Comparison of ENCODE assay signal across 8 cellular contexts in the genomic region with DNA sequence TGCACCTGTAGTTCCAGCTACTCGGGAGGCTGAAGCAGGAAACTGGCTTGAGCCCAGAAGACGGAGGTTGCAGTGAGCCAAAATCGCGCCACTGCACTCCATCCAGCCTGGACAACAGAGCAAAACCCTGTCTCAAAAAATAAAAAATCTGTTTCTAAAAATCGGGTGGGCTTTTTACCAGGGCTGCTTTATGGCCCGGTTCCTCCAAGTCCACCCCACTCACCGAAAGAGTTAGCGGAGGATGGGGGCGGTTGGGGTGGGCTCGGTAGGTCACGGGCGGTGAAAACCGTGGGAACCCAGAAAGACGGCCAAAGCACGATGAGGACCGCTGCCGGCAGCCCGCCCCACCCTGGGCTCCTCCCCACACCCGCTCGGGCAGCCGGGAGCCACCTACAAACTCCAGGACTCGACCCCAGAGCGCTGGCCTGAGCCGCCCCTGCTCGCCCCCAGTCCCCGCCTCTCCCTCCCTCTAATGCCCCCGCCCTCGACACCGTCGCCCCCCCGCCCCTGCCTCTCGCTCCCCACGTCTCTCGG. TPM values are rescaled to one million over a fixed set of nuclear protein-coding genes. Genes with fewer than 3 reads are reported as not detected.
DNase-seq lines count a peak whose midpoint lies in the region; ATAC-seq, FAIRE-seq and TF ChIP-seq lines count a peak whose summit lies in the region.

No MANE protein-coding gene starts in this region.

- DNase-seq in COLO829 (ENCODE audit: low spot score) = peak; percentile 27
- peak; percentile 53 for DNase-seq in HEK293T (ENCODE audit: extremely low spot score)
- DNase-seq in PC-9 = peak; percentile 37 to 81
- no peak for DNase-seq in GM12878 (ENCODE audit: low read depth, low spot score)
- no peak for DNase-seq in iPS DF 6.9 (ENCODE audit: low read depth, low spot score)
- peak; percentile 59 for DNase-seq in retina
- no peak for DNase-seq in activated effector memory CD4-positive, alpha-beta T cell treated with anti-CD3 and anti-CD28 coated beads, Interleukin-2, amount 50 U/mL, for 16 hours

- 10% methylated on average over 18 of the region's 34 CpGs for WGBS in GM12878 (ENCODE audit: insufficient coverage, insufficient replicate concordance, low lambda C conversion rate, missing lambda C conversion rate)
- WGBS in iPS DF 6.9 (ENCODE audit: insufficient coverage, insufficient read length) = no CpG with 5 or more reads among the region's 34 CpGs

- no peak for TF ChIP-seq CTCF in PC-9 (conservative IDR thresholded peaks at IDR 0.05)
- TF ChIP-seq CTCF in GM12878 (IDR thresholded peaks at IDR 0.05 in 2 of 3, conservative IDR thresholded peaks at IDR 0.05 in 1 of 3; ENCODE audit: control insufficient read depth in 2 of 3, extremely low read depth in 1 of 3, insufficient read depth in 1 of 3, low read depth in 3 of 3, low read length in 3 of 3) = no peak

- H3K9ac ChIP-seq in GM12878 (ENCODE audit: control insufficient read depth, insufficient read depth, low read length) = peak overlapping the region; percentile 27; the same call in 1 of the 2 replicates

- no peak for TF ChIP-seq EP300 in GM12878 (IDR thresholded peaks at IDR 0.05; ENCODE audit: borderline replicate concordance in 1 of 2, control insufficient read depth in 1 of 2, low read depth in 2 of 2, low read length in 2 of 2)

- H3K4me1 ChIP-seq in PC-9 (replicated peaks; ENCODE audit: insufficient read depth) = no peaks in the 10 kb centered on the region
- peaks cover 7% of the 10 kb centered on the region; the same call in 1 of the 2 replicates for H3K4me1 ChIP-seq in GM12878 (ENCODE audit: control insufficient read depth, insufficient read depth, low read length)
- no peaks in the 10 kb centered on the region for H3K4me1 ChIP-seq in iPS DF 6.9 (ENCODE audit: control insufficient read depth, insufficient read depth, low read length)

- in situ Hi-C loops in GM12878 (cut with MboI) = no loop called here

- H2AFZ ChIP-seq in PC-9 (peak overlapping the region; percentile 85), GM12878 (ENCODE audit: control insufficient read depth, low read depth, low read length) (peak overlapping the region; percentile 74)

- H3K4me3 ChIP-seq in PC-9 (peak overlapping the region; percentile 58), GM12878 (peak overlapping the region; percentile 43; the same call in 1 of the 2 replicates), iPS DF 6.9 (ENCODE audit: low read length) (peak overlapping the region; percentile 47; the same call in 1 of the 2 replicates)

- POLR2A ChIA-PET in HEK293T (lab: Yijun Ruan, JAX) (no interaction called here), PC-9 (lab: Charles Lee; ENCODE audit: unreplicated experiment) (interaction anchor here (0.8 kb wide), 1 partner anchor 1771 kb away, joined by 16 read pairs; no protein-coding TSS in a partner anchor), GM12878 (lab: Charles Lee) (no interaction called here)

- H3F3A ChIP-seq in PC-9 (ENCODE audit: insufficient read depth, low read depth) = peaks cover 10% of the 10 kb centered on the region; the same call in 1 of the 2 replicates

- H3K9me3 ChIP-seq in PC-9 (ENCODE audit: insufficient read depth, low read depth) (no peaks in the 10 kb centered on the region), GM12878 (replicated peaks; ENCODE audit: control insufficient read depth, insufficient read depth, low read length) (no peaks in the 10 kb centered on the region), iPS DF 6.9 (ENCODE audit: control insufficient read depth, insufficient read depth, low read length) (no peaks in the 10 kb centered on the region)

- H4K20me1 ChIP-seq in PC-9 (ENCODE audit: insufficient read depth) (no peaks in the 10 kb centered on the region), GM12878 (ENCODE audit: control insufficient read depth, insufficient read depth) (no peaks in the 10 kb centered on the region)

- CTCF ChIA-PET in HEK293T (lab: Yijun Ruan, JAX) (interaction anchor here (0.6 kb wide), 1 partner anchor 25 kb away, joined by 4 read pairs; no protein-coding TSS in a partner anchor), PC-9 (lab: Charles Lee) (no interaction called here), GM12878 (lab: Yijun Ruan, JAX) (no interaction called here)

- SMC1A ChIA-PET in GM12878 (lab: Charles Lee; ENCODE audit: uncharacterized antibody, unreplicated experiment) = no interaction called here

- intact Hi-C loops in PC-9 (cut with micrococcal nuclease; ENCODE audit: unreplicated experiment) = loop anchor here (1.0 kb wide), 1 partner anchor 178 kb away; a partner anchor contains a TSS
- intact Hi-C loops in GM12878 (cut with micrococcal nuclease; ENCODE audit: unreplicated experiment) = no loop called here

- 0 out of 2 replicates have a peak, but pooled peaks cover 3% of the 10 kb centered on the region for H3K36me3 ChIP-seq in PC-9 (ENCODE audit: low read depth)
- H3K36me3 ChIP-seq in GM12878 (ENCODE audit: control insufficient read depth in 2 of 2, insufficient read depth in 2 of 2, low read length in 1 of 2) = peaks cover 0 to 9% of the 10 kb centered on the region in 2 experiments; a peak in 2 of 4 replicates
- no peaks in the 10 kb centered on the region; the same call in 1 of the 2 replicates for H3K36me3 ChIP-seq in iPS DF 6.9 (ENCODE audit: control insufficient read depth, insufficient read depth, low read length)

- no peaks in the 10 kb centered on the region for H3K27me3 ChIP-seq in PC-9 (ENCODE audit: insufficient read depth, low read depth)
- no peaks in the 10 kb centered on the region for H3K27me3 ChIP-seq in GM12878 (replicated peaks in 1 of 2; ENCODE audit: control insufficient read depth in 2 of 2, insufficient read depth in 2 of 2, low read length in 1 of 2)
- H3K27me3 ChIP-seq in iPS DF 6.9 (ENCODE audit: control insufficient read depth, insufficient read depth, low read length) = no peaks in the 10 kb centered on the region

- RAD21 ChIA-PET in GM12878 (lab: Charles Lee; ENCODE audit: unreplicated experiment) = no interaction called here

- H3K9me2 ChIP-seq in PC-9 (ENCODE audit: insufficient read depth) = no peaks in the 10 kb centered on the region

- H3K79me2 ChIP-seq in PC-9 (ENCODE audit: low read depth) (no peaks in the 10 kb centered on the region), GM12878 (ENCODE audit: control insufficient read depth, insufficient read depth, low read length) (no peaks in the 10 kb centered on the region)

- peak; percentile 69 for ATAC-seq in GM12878
- no peak for ATAC-seq in HG02840 (IDR thresholded peaks at IDR 0.05; ENCODE audit: low FRiP score, unreplicated experiment)

- H3K4me2 ChIP-seq in PC-9 (peak overlapping the region; percentile 73), GM12878 (ENCODE audit: control insufficient read depth, insufficient read depth) (peak overlapping the region; percentile 86)

- FAIRE-seq in GM12878 (lab: Jason Lieb, UNC) = no peak

- no peak for TF ChIP-seq POLR2A in GM12878 (IDR thresholded peaks at IDR 0.05; ENCODE audit: low read depth, low read length)

- H3K27ac ChIP-seq in PC-9 = 0 out of 2 replicates have a peak overlapping the region, but pooled peaks have one; percentile 29
- no peak overlapping the region for H3K27ac ChIP-seq in GM12878 (ENCODE audit: control insufficient read depth, insufficient read depth)
- H3K27ac ChIP-seq in iPS DF 6.9 (ENCODE audit: low read length) = no peak overlapping the region

- TF ChIP-seq RAD21 in GM12878 (IDR thresholded peaks at IDR 0.05; ENCODE audit: insufficient read depth, low read depth, low read length) = no peak

- BruUV-seq in PC-9 (replicated peaks; lab: Mats Ljungman, UMichigan) = no TSS peak
- BruUV-seq in GM12878 (replicated peaks; lab: Mats Ljungman, UMichigan) = no TSS peak

TF ChIP-seq in HEK293T, 16 proteins besides CTCF, POLR2A, EP300 and RAD21 (continues in another document):
- TF ChIP-seq ZNF384 (IDR thresholded peaks at IDR 0.05) = no peak
- no peak for TF ChIP-seq NFRKB (IDR thresholded peaks at IDR 0.05)
- no peak for TF ChIP-seq FOXA1 (IDR thresholded peaks at IDR 0.05)

TF ChIP-seq in GM12878, 131 proteins besides CTCF, POLR2A, EP300 and RAD21 (continues in another document):
- no peak for TF ChIP-seq MYC (IDR thresholded peaks at IDR 0.05; ENCODE audit: insufficient read depth, insufficient read length, insufficient replicate concordance, low read length, severe bottlenecking)

RNA-seq across cellular contexts. Expression of a gene that starts 0.8 kb away (rescaled TPM):
- total RNA-seq in PC-9 (2021) (25.1 and 32.9 TPM in 2 replicates), GM12878 (2014; rRNA removed) (0.05 and 0.06 TPM in 2 replicates), GM12878 (2014; rRNA removed; fragmentation: Illumina TruSeq; extraction: Trizol) (0.18 TPM in 2 replicates), GM12878 (2021) (0.11 and 0.31 TPM in 2 replicates)
- 5.4 TPM in 2 replicates for total RNA-seq in GM12878 (2013; cell fraction: nucleolus; rRNA removed)
- polyA plus RNA-seq in GM12878 (2011; ENCODE audit: low read depth) = 0.43 TPM
- polyA plus RNA-seq in GM12878 (2011; rRNA removed) (0.49 and 0.64 TPM in 2 replicates), GM12878 (2014; fragmentation: Illumina TruSeq; extraction: Trizol) (0.25 and 0.35 TPM in 2 replicates), GM12878 (2014; fragmentation: Nextera tagmentation; extraction: Ambion mirVana) (under 1 TPM in 1 of 2 experiments, not detected in 1; 0.11 TPM), GM12878 (2014; rRNA removed) (0.13 and 0.18 TPM in 2 replicates), GM12878 (2016; fragmentation: Nextera tagmentation; extraction: Ambion mirVana) (under 1 TPM; 0.11 to 0.13 TPM)
- 0.15 and 0.39 TPM in 2 replicates for polyA plus RNA-seq in GM12878 (2011; cell fraction: cytosol; rRNA removed)
- 0.80 and 1.1 TPM in 2 replicates for polyA plus RNA-seq in GM12878 (2011; cell fraction: nucleus; rRNA removed)
- polyA plus RNA-seq in GM12878 (2012) = 0.38 and 0.56 TPM in 2 replicates
- 0.37 and 0.72 TPM in 2 replicates for polyA minus RNA-seq in GM12878 (2011; rRNA and poly(A)+ RNA removed)
- 1.0 TPM in 1 of 2 replicates, not detected in the other for polyA minus RNA-seq in GM12878 (2011; cell fraction: cytosol; rRNA and poly(A)+ RNA removed)
- 0.38 and 0.73 TPM in 2 replicates for polyA minus RNA-seq in GM12878 (2011; cell fraction: nucleus; rRNA and poly(A)+ RNA removed)

RNA-seq across cellular contexts. Expression of a gene that starts 12.1 kb away (rescaled TPM):
- 78.6 and 81.9 TPM in 2 replicates for total RNA-seq in PC-9 (2021)
- total RNA-seq in GM12878 (2013; cell fraction: nucleolus; rRNA removed) = 37.3 and 39.9 TPM in 2 replicates
- 8.4 and 18.0 TPM in 2 replicates for total RNA-seq in GM12878 (2014; rRNA removed)
- total RNA-seq in GM12878 (2014; rRNA removed; fragmentation: Illumina TruSeq; extraction: Trizol) = 12.5 and 16.3 TPM in 2 replicates
- total RNA-seq in GM12878 (2021) = 9.9 and 11.7 TPM in 2 replicates
- 6.6 TPM for polyA plus RNA-seq in GM12878 (2011; ENCODE audit: low read depth)
- polyA plus RNA-seq in GM12878 (2011; rRNA removed) = 24.9 and 32.6 TPM in 2 replicates
- 10.4 and 12.8 TPM in 2 replicates for polyA plus RNA-seq in GM12878 (2011; cell fraction: cytosol; rRNA removed)
- polyA plus RNA-seq in GM12878 (2011; cell fraction: nucleus; rRNA removed) = 14.0 and 21.1 TPM in 2 replicates
- 8.0 and 11.7 TPM in 2 replicates for polyA plus RNA-seq in GM12878 (2012)
- 13.2 and 14.3 TPM in 2 replicates for polyA plus RNA-seq in GM12878 (2014; fragmentation: Illumina TruSeq; extraction: Trizol)
- polyA plus RNA-seq in GM12878 (2014; fragmentation: Nextera tagmentation; extraction: Ambion mirVana) = 1 to 10 TPM; 4.8 to 5.5 TPM
- polyA plus RNA-seq in GM12878 (2014; rRNA removed) = 9.7 and 14.7 TPM in 2 replicates
- polyA plus RNA-seq in GM12878 (2016; fragmentation: Nextera tagmentation; extraction: Ambion mirVana) = 1 to 10 TPM; 8.2 to 9.5 TPM
- 13.0 and 14.0 TPM in 2 replicates for polyA minus RNA-seq in GM12878 (2011; rRNA and poly(A)+ RNA removed)
- polyA minus RNA-seq in GM12878 (2011; cell fraction: cytosol; rRNA and poly(A)+ RNA removed) = 17.4 and 18.2 TPM in 2 replicates
- 8.7 and 13.6 TPM in 2 replicates for polyA minus RNA-seq in GM12878 (2011; cell fraction: nucleus; rRNA and poly(A)+ RNA removed)

Comparison
In these comparisons a context has a peak if more than half of its experiments do, and no peak if none do; other contexts are left out.
1. DNase-seq: peak in COLO829 (single experiment), HEK293T (single experiment), PC-9 (2 of 2) and retina (single experiment); none in GM12878 (single experiment), iPS DF 6.9 (single experiment) and activated effector memory CD4-positive, alpha-beta T cell treated with anti-CD3 and anti-CD28 coated beads, Interleukin-2, amount 50 U/mL, for 16 hours (single experiment).
2. Peak in every context shown above with its lines, with median percentiles within 50 percentile points of each other: H3K4me3 ChIP-seq.